ENCODE assay signal across 8 cellular contexts in genomic region chr2:202634556-202635440, GRCh38. TPM values are rescaled to one million over a fixed set of nuclear protein-coding genes. Genes with fewer than 3 reads are reported as not detected.
DNase-seq lines count a peak whose midpoint lies in the region; ATAC-seq and TF ChIP-seq lines count a peak whose summit lies in the region.

Gene FAM117B (plus strand): TSS chr2:202634969. CDS start chr2:202635188, 219 bp downstream.

- DNase-seq in AG04450 (ENCODE audit: low read depth, low spot score), result peak; percentile 88
- peak; percentile 95 for DNase-seq in NCI-H2196 treated with DMSO at 0.1 percent for 48 hours (lab: John Stamatoyannopoulos, UW; ENCODE audit: unreplicated experiment)
- DNase-seq in mammary epithelial cell, result peak; percentile 96

- H4K20me1 ChIP-seq in mammary epithelial cell (ENCODE audit: insufficient read depth, low read length), result no peaks in the 10 kb centered on the region

- H3K4me2 ChIP-seq in mammary epithelial cell (ENCODE audit: insufficient read depth, low read depth, low read length), result peak within 1 kb of the TSS; percentile 68

- peak within 1 kb of the TSS; percentile 77 for H3K4me3 ChIP-seq in AG04450 (ENCODE audit: low read depth, low read length)
- H3K4me3 ChIP-seq in mammary epithelial cell (replicated peaks in 1 of 3; ENCODE audit: insufficient read depth in 1 of 3, low read depth in 2 of 3, low read length in 3 of 3), result peak within 1 kb of the TSS; percentile 86 to 98 (median 97)
- H3K4me3 ChIP-seq in iPS-18c (ENCODE audit: insufficient read depth, low read depth, low read length), result peak within 1 kb of the TSS; percentile 96
- H3K4me3 ChIP-seq in skeletal muscle tissue (ENCODE audit: low read length in 3 of 3), result peak within 1 kb of the TSS; percentile 69 to 86 (median 80)

- dilution Hi-C loops in mammary epithelial cell (cut with HindIII; ENCODE audit: low sequenced_read_pairs), result no loop called here

- intact Hi-C loops in mammary epithelial cell (cut with micrococcal nuclease), result loop anchor here (5.0 to 10.0 kb wide), 2 partner anchors 47 to 170 kb away; no protein-coding TSS in a partner anchor

- H3K9ac ChIP-seq in mammary epithelial cell (ENCODE audit: insufficient read depth, low read length) (peak within 1 kb of the TSS; percentile 72), skeletal muscle tissue (ENCODE audit: low read depth in 1 of 3, low read length in 3 of 3) (peak within 1 kb of the TSS; percentile 77 to 92 (median 81))

- POLR2A ChIA-PET in AG04450 (lab: Yijun Ruan, JAX), result interaction anchor here (0.6 to 1.0 kb wide), 5 partner anchors 16 to 696 kb away, joined by 3 to 8 read pairs (median 3); no protein-coding TSS in a partner anchor

- H3K36me3 ChIP-seq in mammary epithelial cell (ENCODE audit: insufficient read depth, low read length) (no peaks in the 10 kb centered on the region), skeletal muscle tissue (ENCODE audit: control insufficient read depth in 3 of 3, insufficient read depth in 3 of 3, low read length in 3 of 3) (no peaks in the 10 kb centered on the region)

- H3K4me1 ChIP-seq in mammary epithelial cell (ENCODE audit: insufficient read depth, low read length) (peaks cover 10% of the 10 kb centered on the region), skeletal muscle tissue (ENCODE audit: control insufficient read depth in 3 of 3, insufficient read depth in 3 of 3, low read length in 3 of 3) (peaks cover 2 to 11% (median 5%) of the 10 kb centered on the region in 3 donors)

- peaks cover 8% of the 10 kb centered on the region for H3K79me2 ChIP-seq in mammary epithelial cell (ENCODE audit: insufficient read depth, low read length)

- H3K27ac ChIP-seq in AG04450 (ENCODE audit: low read depth, low read length), result peak within 1 kb of the TSS; percentile 39
- H3K27ac ChIP-seq in VCaP, result peak within 1 kb of the TSS; percentile 96
- H3K27ac ChIP-seq in mammary epithelial cell (ENCODE audit: insufficient read depth, low read depth, low read length), result peak within 1 kb of the TSS; percentile 60
- peak within 1 kb of the TSS; percentile 76 for H3K27ac ChIP-seq in skeletal muscle tissue (ENCODE audit: low read depth, low read length)

- H3K27me3 ChIP-seq in AG04450 (ENCODE audit: control insufficient read depth, insufficient read depth, low read length) (no peaks in the 10 kb centered on the region), mammary epithelial cell (ENCODE audit: insufficient read depth, low read length) (no peaks in the 10 kb centered on the region), skeletal muscle tissue (ENCODE audit: control insufficient read depth in 3 of 3, insufficient read depth in 3 of 3, low read length in 3 of 3) (no peaks in the 10 kb centered on the region)

- CTCF ChIA-PET in AG04450 (lab: Charles Lee), result interaction anchor here (0.9 kb wide), 1 partner anchor 46 kb away, joined by 3 read pairs; no protein-coding TSS in a partner anchor
- CTCF ChIA-PET in mammary epithelial cell (lab: Charles Lee; ENCODE audit: low non-redundant PET), result no interaction called here

- no TSS peak for BruUV-seq in mammary epithelial cell (replicated peaks; lab: Mats Ljungman, UMichigan)

- peak within 1 kb of the TSS; percentile 93 for H2AFZ ChIP-seq in mammary epithelial cell (ENCODE audit: low read depth, low read length)

- peak; percentile 89 for ATAC-seq in GM18907 (IDR thresholded peaks at IDR 0.05; ENCODE audit: unreplicated experiment)
- peak; percentile 84 for ATAC-seq in HG03139 (IDR thresholded peaks at IDR 0.05; ENCODE audit: unreplicated experiment)

- TF ChIP-seq CTCF in AG04450 (IDR thresholded peaks at IDR 0.05; ENCODE audit: low read depth, low read length), result no peak
- no peak for TF ChIP-seq CTCF in VCaP (conservative IDR thresholded peaks at IDR 0.05)
- no peak for TF ChIP-seq CTCF in mammary epithelial cell (conservative IDR thresholded peaks at IDR 0.05 in 1 of 2, IDR thresholded peaks at IDR 0.05 in 1 of 2; ENCODE audit: extremely low read depth in 1 of 2, insufficient read depth in 1 of 2, low read depth in 1 of 2, low read length in 2 of 2)

- in situ Hi-C loops in mammary epithelial cell (cut with MboI; ENCODE audit: low sequenced_read_pairs in 2 of 2), result no loop called here

- no peaks in the 10 kb centered on the region; the same call in 1 of the 2 replicates for H3K9me3 ChIP-seq in AG04450 (ENCODE audit: control insufficient read depth, insufficient read depth, low read length)
- no peaks in the 10 kb centered on the region for H3K9me3 ChIP-seq in mammary epithelial cell (replicated peaks; ENCODE audit: insufficient read depth, low read length)
- no peaks in the 10 kb centered on the region for H3K9me3 ChIP-seq in iPS-18c (ENCODE audit: control insufficient read depth, insufficient read depth, low read length)
- no peaks in the 10 kb centered on the region for H3K9me3 ChIP-seq in skeletal muscle tissue (ENCODE audit: control insufficient read depth in 3 of 3, low read length in 3 of 3)

- WGBS in mammary epithelial cell (ENCODE audit: low coverage, missing lambda C conversion rate), result under 1% methylated on average over 41 of the region's 83 CpGs

RNA-seq across cellular contexts. Expression of gene FAM117B, which starts in this region (rescaled TPM):
- polyA plus RNA-seq in AG04450 (2011; rRNA removed), result 2.0 and 2.2 TPM in 2 replicates
- polyA minus RNA-seq in AG04450 (2011; rRNA and poly(A)+ RNA removed), result 2.4 and 2.7 TPM in 2 replicates
- total RNA-seq in mammary epithelial cell, result 1 to 10 TPM; 2.8 to 3.4 TPM
- 0.95 TPM for polyA plus RNA-seq in mammary epithelial cell
- 4.5 TPM for polyA minus RNA-seq in mammary epithelial cell
- total RNA-seq in skeletal muscle tissue, result 2.1 TPM

Comparison
In these comparisons a context has a peak if more than half of its experiments do, and no peak if none do; other contexts are left out.
1. Peak in every context shown above with its lines: DNase-seq, ATAC-seq, H3K4me3 ChIP-seq and H3K27ac ChIP-seq.
2. H3K27ac ChIP-seq: peak in every context shown above with its lines; median percentile 96 in VCaP; 76 in skeletal muscle tissue; 60 in mammary epithelial cell; 39 in AG04450.